In genomic region chr7:29445736-29446135, GRCh38 we compare ENCODE assay signal across 32 cellular contexts.
"Had no signal": no experiment of that assay in that cellular context is flagged by ENCODE, and none has a peak within 500 bp of the region (broad histone marks: within the 10 kb centered on the region; RNA-seq: fewer than 3 reads in every experiment).

No MANE protein-coding gene starts in this region.

- H3K4me3 Mint-ChIP-seq: activated CD8-positive, alpha-beta memory T cell treated with anti-CD3 and anti-CD28 coated beads, Interleukin-2, amount 10 ng/mL, durations not matched to agents 7 days and 5 days; activated naive CD8-positive, alpha-beta T cell treated with anti-CD3 and anti-CD28 coated beads, Interleukin-2, amount 50 U/mL, for 24 hours; activated T-cell treated with anti-CD3 and anti-CD28 coated beads, Interleukin-2, amount 50 U/mL, for 24 hours; activated T-helper 1 cell treated with anti-CD3 and anti-CD28 coated beads, Interleukin-12 subunit alpha, Interleukin-12 subunit beta, Interleukin-2, Interleukin-4 antibody, amounts not matched to agents 30 ng/mL and 10 ng/mL and 1 ng/mL, durations not matched to agents 14 hours and 24 hours and 36 hours; central memory CD8-positive, alpha-beta T cell had no signal

- H3K27ac Mint-ChIP-seq: activated CD8-positive, alpha-beta memory T cell treated with anti-CD3 and anti-CD28 coated beads, Interleukin-2, amount 10 ng/mL, durations not matched to agents 7 days and 5 days; activated naive CD4-positive, alpha-beta T cell treated with anti-CD3 and anti-CD28 coated beads, Interleukin-2, amount 50 U/mL, for 72 hours; activated naive CD8-positive, alpha-beta T cell treated with anti-CD3 and anti-CD28 coated beads, Interleukin-2, amount 50 U/mL, for 24 hours; activated T-cell treated with anti-CD3 and anti-CD28 coated beads, Interleukin-2, amount 50 U/mL, for 24 hours; activated T-helper 1 cell treated with anti-CD3 and anti-CD28 coated beads, Interleukin-12 subunit alpha, Interleukin-12 subunit beta, Interleukin-2, Interleukin-4 antibody, amounts not matched to agents 30 ng/mL and 10 ng/mL and 1 ng/mL, durations not matched to agents 14 hours and 24 hours and 36 hours had no signal

- H3K4me1 ChIP-seq: ascending aorta, Peyer's patch had no signal

- ATAC-seq: activated CD8-positive, alpha-beta memory T cell treated with anti-CD3 and anti-CD28 coated beads, Interleukin-2, amount 10 ng/mL, durations not matched to agents 7 days and 5 days; activated naive CD4-positive, alpha-beta T cell treated with anti-CD3 and anti-CD28 coated beads, Interleukin-2, amount 50 U/mL, for 72 hours; activated naive CD8-positive, alpha-beta T cell treated with anti-CD3 and anti-CD28 coated beads, Interleukin-2, amount 50 U/mL, for 24 hours; body of pancreas; K562 had no signal

- H3K27me3 Mint-ChIP-seq: activated CD8-positive, alpha-beta memory T cell treated with anti-CD3 and anti-CD28 coated beads, Interleukin-2, amount 10 ng/mL, durations not matched to agents 7 days and 5 days; activated naive CD8-positive, alpha-beta T cell treated with anti-CD3 and anti-CD28 coated beads, Interleukin-2, amount 50 U/mL, for 24 hours; activated T-cell treated with anti-CD3 and anti-CD28 coated beads, Interleukin-2, amount 50 U/mL, for 24 hours; central memory CD8-positive, alpha-beta T cell had no signal

- H3K27ac ChIP-seq: ascending aorta, body of pancreas, Peyer's patch, RWPE1, SJCRH30 had no signal

- DNase-seq: activated CD4-positive, alpha-beta T cell treated with anti-CD3 and anti-CD28 coated beads for 48 hours; activated CD4-positive, alpha-beta T cell treated with anti-CD3 and anti-CD28 coated beads, Interleukin-2, amount 50 U/mL, for 4 hours; activated CD4-positive, CD25-positive, alpha-beta regulatory T cell treated with anti-CD3 and anti-CD28 coated beads, Interleukin-2, amount 50 U/mL, for 72 hours; activated CD8-positive, alpha-beta memory T cell treated with anti-CD3 and anti-CD28 coated beads, Interleukin-2, amount 10 ng/mL, durations not matched to agents 7 days and 5 days; activated effector memory CD4-positive, alpha-beta T cell treated with Interleukin-2 at 50 U/mL for 16 hours; activated naive CD4-positive, alpha-beta T cell treated with Interleukin-2 at 50 U/mL for 16 hours; activated naive CD8-positive, alpha-beta T cell treated with anti-CD3 and anti-CD28 coated beads, Interleukin-2, amount 50 U/mL, for 24 hours; activated T-cell treated with anti-CD3 and anti-CD28 coated beads, Interleukin-2, amount 50 U/mL, for 24 hours; amniotic stem cell; body of pancreas; cortex of kidney; Karpas-422; MM.1S; NCI-H1105; NCI-H1436; NCI-H187 treated with DMSO at 0.1 percent for 48 hours; NCI-H2081 treated with DMSO at 0.1 percent for 48 hours; NCI-H226; NCI-H510A; NCI-H82; OCI-M1; Peyer's patch; Right ventricle myocardium superior; SJCRH30; SK-N-SH; SW 1271 had no signal

- H3K9me2 ChIP-seq: SK-N-SH had no signal

- H3K4me3 ChIP-seq: ascending aorta, body of pancreas, K562, Peyer's patch, SJCRH30 had no signal

- H3K4me2 ChIP-seq: SK-N-SH had no signal

- H3K27me3 ChIP-seq: ascending aorta, body of pancreas, Peyer's patch, SJCRH30 had no signal

- H3K9me3 Mint-ChIP-seq: activated naive CD4-positive, alpha-beta T cell treated with anti-CD3 and anti-CD28 coated beads, Interleukin-2, amount 50 U/mL, for 72 hours; activated naive CD8-positive, alpha-beta T cell treated with anti-CD3 and anti-CD28 coated beads, Interleukin-2, amount 50 U/mL, for 24 hours; activated T-cell treated with anti-CD3 and anti-CD28 coated beads, Interleukin-2, amount 50 U/mL, for 24 hours; activated T-helper 1 cell treated with anti-CD3 and anti-CD28 coated beads, Interleukin-12 subunit alpha, Interleukin-12 subunit beta, Interleukin-2, Interleukin-4 antibody, amounts not matched to agents 30 ng/mL and 10 ng/mL and 1 ng/mL, durations not matched to agents 14 hours and 24 hours and 36 hours; central memory CD8-positive, alpha-beta T cell had no signal

- H3K36me3 ChIP-seq: ascending aorta, Peyer's patch, SJCRH30 had no signal

- H3K4me1 Mint-ChIP-seq: activated CD8-positive, alpha-beta memory T cell treated with anti-CD3 and anti-CD28 coated beads, Interleukin-2, amount 10 ng/mL, durations not matched to agents 7 days and 5 days; activated naive CD8-positive, alpha-beta T cell treated with anti-CD3 and anti-CD28 coated beads, Interleukin-2, amount 50 U/mL, for 24 hours; central memory CD8-positive, alpha-beta T cell had no signal

- H3K36me3 Mint-ChIP-seq: activated CD8-positive, alpha-beta memory T cell treated with anti-CD3 and anti-CD28 coated beads, Interleukin-2, amount 10 ng/mL, durations not matched to agents 7 days and 5 days; activated naive CD4-positive, alpha-beta T cell treated with anti-CD3 and anti-CD28 coated beads, Interleukin-2, amount 50 U/mL, for 72 hours had no signal
